23 cellular contexts compared by ENCODE assay signal in genomic region chr1:40303051-40303771, GRCh38. TPM values are rescaled to one million over a fixed set of nuclear protein-coding genes. Genes with fewer than 3 reads are reported as not detected.
DNase-seq lines count a peak whose midpoint lies in the region; ATAC-seq and TF ChIP-seq lines count a peak whose summit lies in the region.
"Had no signal": no experiment of that assay in that cellular context is flagged by ENCODE, and none has a peak within 500 bp of the region (broad histone marks: within the 10 kb centered on the region; RNA-seq: fewer than 3 reads in every experiment).

No MANE protein-coding gene starts in this region.

- CTCF ChIA-PET in HEK293T (lab: Yijun Ruan, JAX) = no interaction called here

- H3K9me3 Mint-ChIP-seq in stimulated activated memory B cell treated with anti-CD40 and anti-IgM and Interleukin-4, amounts not matched to agents 10 μg/mL and 1 μg/mL and 100 μg/mL, for 72 hours = no peaks in the 10 kb centered on the region
- H3K9me3 Mint-ChIP-seq in activated T-cell treated with anti-CD3 and anti-CD28 coated beads, Interleukin-2, amount 50 U/mL, for 4 hours = no peaks in the 10 kb centered on the region
- H3K9me3 Mint-ChIP-seq: CD4-positive, alpha-beta memory T cell had no signal

- H3K27ac ChIP-seq in VCaP = peak overlapping the region; percentile 98
- H3K27ac ChIP-seq: BLaER1, GM23248, KMS-11 had no signal

- no peaks in the 10 kb centered on the region for H3K4me1 Mint-ChIP-seq in stimulated activated memory B cell treated with anti-CD40 and anti-IgM and Interleukin-4, amounts not matched to agents 10 μg/mL and 1 μg/mL and 100 μg/mL, for 72 hours
- H3K4me1 Mint-ChIP-seq in activated T-cell treated with anti-CD3 and anti-CD28 coated beads, Interleukin-2, amount 50 U/mL, for 4 hours (ENCODE audit: low read depth) = no peaks in the 10 kb centered on the region
- H3K4me1 Mint-ChIP-seq: CD4-positive, alpha-beta memory T cell had no signal

- ATAC-seq in stimulated activated memory B cell treated with anti-CD40 and anti-IgM and Interleukin-4, amounts not matched to agents 10 μg/mL and 1 μg/mL and 100 μg/mL, for 72 hours = peak; percentile 28
- ATAC-seq in activated T-cell treated with anti-CD3 and anti-CD28 coated beads, Interleukin-2, amount 50 U/mL, for 4 hours = no peak
- ATAC-seq: HCT116, Panc1 had no signal

- peak; percentile 4 for DNase-seq in HEK293T (ENCODE audit: extremely low spot score)
- peak; percentile 42 for DNase-seq in islet precursor cell
- no peak for DNase-seq in germinal center (ENCODE audit: low spot score)
- no peak for DNase-seq in activated T-cell treated with anti-CD3 and anti-CD28 coated beads, Interleukin-2, amount 50 U/mL, for 4 hours
- no peak for DNase-seq in anterior cingulate cortex (lab: John Stamatoyannopoulos, UW)
- DNase-seq: CD4-positive, alpha-beta memory T cell; GM23248; IMR-90; NCI-H1092 treated with DMSO at 0.1 percent for 48 hours; NCI-H146; NCI-H2029; NCI-H226; NCI-H510A treated with DMSO at 0.1 percent for 48 hours; NCI-H748 treated with DMSO at 0.1 percent for 48 hours; Right ventricle myocardium superior had no signal

- no peaks in the 10 kb centered on the region for H3K27me3 Mint-ChIP-seq in stimulated activated memory B cell treated with anti-CD40 and anti-IgM and Interleukin-4, amounts not matched to agents 10 μg/mL and 1 μg/mL and 100 μg/mL, for 72 hours
- no peaks in the 10 kb centered on the region for H3K27me3 Mint-ChIP-seq in activated T-cell treated with anti-CD3 and anti-CD28 coated beads, Interleukin-2, amount 50 U/mL, for 4 hours (ENCODE audit: low read depth)
- H3K27me3 Mint-ChIP-seq: CD4-positive, alpha-beta memory T cell had no signal

- H3K36me3 Mint-ChIP-seq in stimulated activated memory B cell treated with anti-CD40 and anti-IgM and Interleukin-4, amounts not matched to agents 10 μg/mL and 1 μg/mL and 100 μg/mL, for 72 hours = peaks cover 19% of the 10 kb centered on the region
- H3K36me3 Mint-ChIP-seq in activated T-cell treated with anti-CD3 and anti-CD28 coated beads, Interleukin-2, amount 50 U/mL, for 4 hours (ENCODE audit: insufficient read depth) = no peaks in the 10 kb centered on the region
- H3K36me3 Mint-ChIP-seq: CD4-positive, alpha-beta memory T cell had no signal

- H3K4me3 Mint-ChIP-seq in stimulated activated memory B cell treated with anti-CD40 and anti-IgM and Interleukin-4, amounts not matched to agents 10 μg/mL and 1 μg/mL and 100 μg/mL, for 72 hours = no peak overlapping the region
- no peak overlapping the region for H3K4me3 Mint-ChIP-seq in activated T-cell treated with anti-CD3 and anti-CD28 coated beads, Interleukin-2, amount 50 U/mL, for 4 hours
- H3K4me3 Mint-ChIP-seq: CD4-positive, alpha-beta memory T cell had no signal

- POLR2A ChIA-PET in HEK293T (lab: Yijun Ruan, JAX) = no interaction called here

- no peak for TF ChIP-seq CTCF in VCaP (conservative IDR thresholded peaks at IDR 0.05)

- no peak overlapping the region for H3K27ac Mint-ChIP-seq in stimulated activated memory B cell treated with anti-CD40 and anti-IgM and Interleukin-4, amounts not matched to agents 10 μg/mL and 1 μg/mL and 100 μg/mL, for 72 hours
- H3K27ac Mint-ChIP-seq: CD4-positive, alpha-beta memory T cell had no signal

TF ChIP-seq in HEK293T, 16 proteins besides CTCF, POLR2A, EP300 and RAD21:
- TF ChIP-seq ZNF384 (IDR thresholded peaks at IDR 0.05) = no peak
- no peak for TF ChIP-seq SP1 (IDR thresholded peaks at IDR 0.05)
- TF ChIP-seq FOXA1 (IDR thresholded peaks at IDR 0.05) = no peak
- no peak for TF ChIP-seq BHLHE40 (IDR thresholded peaks at IDR 0.05; ENCODE audit: borderline replicate concordance)
- no peak for TF ChIP-seq FOXK2 (IDR thresholded peaks at IDR 0.05)
- no peak for TF ChIP-seq CTBP1 (IDR thresholded peaks at IDR 0.05; ENCODE audit: borderline replicate concordance)
- no peak for TF ChIP-seq TARDBP (IDR thresholded peaks at IDR 0.05)
- TF ChIP-seq HDGF (IDR thresholded peaks at IDR 0.05; ENCODE audit: borderline replicate concordance) = no peak
- TF ChIP-seq SUZ12 (IDR thresholded peaks at IDR 0.05) = no peak
- no peak for TF ChIP-seq L3MBTL2 (conservative IDR thresholded peaks at IDR 0.05)
- TF ChIP-seq PKNOX1 (IDR thresholded peaks at IDR 0.05) = no peak

RNA-seq across cellular contexts. Expression of gene COL9A2, which starts 13.9 kb away (rescaled TPM):
- 1 to 10 TPM in 2 of 3 donors, under 1 TPM in 1; 0.96 to 2.5 (median 1.2) TPM for total RNA-seq in activated T-cell treated with anti-CD3 and anti-CD28 coated beads, Interleukin-2, amount 50 U/mL, for 4 hours

RNA-seq across cellular contexts. Expression of gene ZMPSTE24, which starts 45.2 kb away (rescaled TPM):
- total RNA-seq in activated T-cell treated with anti-CD3 and anti-CD28 coated beads, Interleukin-2, amount 50 U/mL, for 4 hours = 10 to 100 TPM; 56.4 to 59.6 (median 59.5) TPM

RNA-seq across cellular contexts. Expression of gene TMCO2, which starts 55.5 kb away (rescaled TPM):
- not detected for total RNA-seq in activated T-cell treated with anti-CD3 and anti-CD28 coated beads, Interleukin-2, amount 50 U/mL, for 4 hours
- total RNA-seq: G401, GM23248, IMR-90, Right ventricle myocardium superior, SK-MEL-5 had no signal

Comparison
In these comparisons a context has a peak if more than half of its experiments do, and no peak if none do; other contexts are left out.
1. DNase-seq: peak in HEK293T (single experiment) and islet precursor cell (single experiment); none in germinal center (single experiment), activated T-cell treated with anti-CD3 and anti-CD28 coated beads, Interleukin-2, amount 50 U/mL, for 4 hours (single experiment) and anterior cingulate cortex (0 of 58).